In the genomic region with DNA sequence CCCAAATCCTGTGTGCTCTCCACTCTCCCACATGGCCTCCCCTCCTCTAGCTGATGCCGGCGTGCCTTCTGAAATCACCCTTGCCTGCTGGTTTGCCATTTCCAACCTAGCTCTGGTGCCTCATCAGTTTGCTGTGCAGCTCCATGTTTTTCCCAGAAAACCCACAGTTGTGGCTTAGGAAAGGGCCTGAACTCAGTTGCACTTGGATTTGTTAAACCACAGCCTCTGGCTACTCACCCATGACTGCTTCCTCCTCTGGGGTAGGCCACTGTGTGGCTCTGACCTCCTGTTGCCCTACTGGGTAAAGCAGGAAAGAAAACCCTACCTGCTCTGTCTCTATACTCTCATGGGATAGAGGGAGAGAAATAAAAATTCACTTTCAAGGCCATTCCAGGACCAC, we compare ENCODE assay signal across 27 cellular contexts.
DNase-seq lines count a peak whose midpoint lies in the region; ATAC-seq and FAIRE-seq lines count a peak whose summit lies in the region.
"Had no signal": no experiment of that assay in that cellular context is flagged by ENCODE, and none has a peak within 500 bp of the region (broad histone marks: within the 10 kb centered on the region; RNA-seq: fewer than 3 reads in every experiment).

No MANE protein-coding gene starts in this region.

- peak; percentile 88 for FAIRE-seq in RCC 7860 (lab: Jason Lieb, UNC)

- peaks cover 12% of the 10 kb centered on the region for H3K4me1 Mint-ChIP-seq in activated naive CD8-positive, alpha-beta T cell treated with anti-CD3 and anti-CD28 coated beads, Interleukin-2, amount 10 ng/mL, durations not matched to agents 7 days and 5 days
- H3K4me1 Mint-ChIP-seq in activated naive CD8-positive, alpha-beta T cell treated with anti-CD3 and anti-CD28 coated beads, Interleukin-2, amount 50 U/mL, for 24 hours: peaks cover 10% of the 10 kb centered on the region
- peaks cover 4% of the 10 kb centered on the region for H3K4me1 Mint-ChIP-seq in activated CD4-positive, alpha-beta memory T cell treated with anti-CD3 and anti-CD28 coated beads for 36 hours (ENCODE audit: low read depth)

- H3K9me3 Mint-ChIP-seq in activated naive CD8-positive, alpha-beta T cell treated with anti-CD3 and anti-CD28 coated beads, Interleukin-2, amount 10 ng/mL, durations not matched to agents 7 days and 5 days: no peaks in the 10 kb centered on the region
- H3K9me3 Mint-ChIP-seq in activated naive CD8-positive, alpha-beta T cell treated with anti-CD3 and anti-CD28 coated beads, Interleukin-2, amount 50 U/mL, for 24 hours: no peaks in the 10 kb centered on the region
- H3K9me3 Mint-ChIP-seq in activated CD4-positive, alpha-beta memory T cell treated with anti-CD3 and anti-CD28 coated beads for 36 hours: no peaks in the 10 kb centered on the region
- H3K9me3 Mint-ChIP-seq: activated naive CD4-positive, alpha-beta T cell treated with anti-CD3 and anti-CD28 coated beads, Interleukin-2, amount 50 U/mL, for 24 hours; activated T-helper 1 cell treated with anti-CD3 and anti-CD28 coated beads, Interleukin-12 subunit alpha, Interleukin-12 subunit beta, Interleukin-2, Interleukin-4 antibody, amounts not matched to agents 30 ng/mL and 10 ng/mL and 1 ng/mL, durations not matched to agents 14 hours and 24 hours and 36 hours; naive thymus-derived CD8-positive, alpha-beta T cell had no signal

- POLR2A ChIA-PET in activated naive CD8-positive, alpha-beta T cell treated with anti-CD3 and anti-CD28 coated beads, Interleukin-2, amount 10 ng/mL, durations not matched to agents 7 days and 5 days (lab: Charles Lee): interaction anchor here (1.1 kb wide), 1 partner anchor 116 kb away, joined by 3 read pairs; no protein-coding TSS in a partner anchor
- POLR2A ChIA-PET in activated CD4-positive, alpha-beta memory T cell treated with anti-CD3 and anti-CD28 coated beads for 36 hours (lab: Charles Lee): no interaction called here

- peak overlapping the region; percentile 24 for H3K27ac Mint-ChIP-seq in activated naive CD8-positive, alpha-beta T cell treated with anti-CD3 and anti-CD28 coated beads, Interleukin-2, amount 10 ng/mL, durations not matched to agents 7 days and 5 days
- no peak overlapping the region for H3K27ac Mint-ChIP-seq in activated naive CD8-positive, alpha-beta T cell treated with anti-CD3 and anti-CD28 coated beads, Interleukin-2, amount 50 U/mL, for 24 hours
- H3K27ac Mint-ChIP-seq in activated CD4-positive, alpha-beta memory T cell treated with anti-CD3 and anti-CD28 coated beads for 36 hours: no peak overlapping the region
- H3K27ac Mint-ChIP-seq: activated CD4-positive, alpha-beta T cell treated with anti-CD3 and anti-CD28 coated beads for 36 hours; activated naive CD4-positive, alpha-beta T cell treated with anti-CD3 and anti-CD28 coated beads, Interleukin-2, amount 50 U/mL, for 24 hours; activated T-helper 1 cell treated with anti-CD3 and anti-CD28 coated beads, Interleukin-12 subunit alpha, Interleukin-12 subunit beta, Interleukin-2, Interleukin-4 antibody, amounts not matched to agents 30 ng/mL and 10 ng/mL and 1 ng/mL, durations not matched to agents 14 hours and 24 hours and 36 hours had no signal

- H3K36me3 Mint-ChIP-seq in activated naive CD8-positive, alpha-beta T cell treated with anti-CD3 and anti-CD28 coated beads, Interleukin-2, amount 10 ng/mL, durations not matched to agents 7 days and 5 days: peaks cover 4% of the 10 kb centered on the region
- no peaks in the 10 kb centered on the region for H3K36me3 Mint-ChIP-seq in activated naive CD8-positive, alpha-beta T cell treated with anti-CD3 and anti-CD28 coated beads, Interleukin-2, amount 50 U/mL, for 24 hours (ENCODE audit: low read depth)
- no peaks in the 10 kb centered on the region for H3K36me3 Mint-ChIP-seq in activated CD4-positive, alpha-beta memory T cell treated with anti-CD3 and anti-CD28 coated beads for 36 hours
- H3K36me3 Mint-ChIP-seq: activated naive CD4-positive, alpha-beta T cell treated with anti-CD3 and anti-CD28 coated beads, Interleukin-2, amount 50 U/mL, for 24 hours; naive thymus-derived CD8-positive, alpha-beta T cell had no signal

- no peak for ATAC-seq in activated naive CD8-positive, alpha-beta T cell treated with anti-CD3 and anti-CD28 coated beads, Interleukin-2, amount 10 ng/mL, durations not matched to agents 7 days and 5 days (ENCODE audit: low read depth)
- ATAC-seq in activated naive CD8-positive, alpha-beta T cell treated with anti-CD3 and anti-CD28 coated beads, Interleukin-2, amount 50 U/mL, for 24 hours: no peak
- ATAC-seq: activated CD4-positive, alpha-beta T cell treated with anti-CD3 and anti-CD28 coated beads for 36 hours; gastroesophageal sphincter; left ventricle myocardium superior; naive thymus-derived CD8-positive, alpha-beta T cell had no signal

- intact Hi-C loops in activated CD4-positive, alpha-beta memory T cell treated with anti-CD3 and anti-CD28 coated beads for 36 hours (cut with micrococcal nuclease): loop anchor here (5.0 kb wide), 2 partner anchors 63 to 98 kb away; a partner anchor contains a TSS

- no peak for DNase-seq in activated naive CD8-positive, alpha-beta T cell treated with anti-CD3 and anti-CD28 coated beads, Interleukin-2, amount 10 ng/mL, durations not matched to agents 7 days and 5 days
- no peak for DNase-seq in activated naive CD8-positive, alpha-beta T cell treated with anti-CD3 and anti-CD28 coated beads, Interleukin-2, amount 50 U/mL, for 24 hours
- peak; percentile 73 for DNase-seq in RCC 7860 (ENCODE audit: low spot score)
- peak; percentile 69 for DNase-seq in glomerular visceral epithelial cell (ENCODE audit: extremely low spot score)
- DNase-seq in activated CD4-positive, alpha-beta memory T cell treated with anti-CD3 and anti-CD28 coated beads for 36 hours: no peak
- DNase-seq in HPDE6-E6E7 (ENCODE audit: extremely low spot score): no peak
- DNase-seq in NCI-H345 treated with DMSO at 0.1 percent for 48 hours (lab: John Stamatoyannopoulos, UW; ENCODE audit: unreplicated experiment): no peak
- no peak for DNase-seq in SHP77 (lab: John Stamatoyannopoulos, UW)
- DNase-seq: activated CD4-positive, alpha-beta T cell treated with anti-CD3 and anti-CD28 coated beads for 36 hours; Caco-2; cortex of kidney; DMS79 treated with DMSO at 0.1 percent for 48 hours; esophagus squamous epithelium; hypothalamus; left ventricle myocardium superior; midbrain; naive thymus-derived CD8-positive, alpha-beta T cell; NCI-H1436; NCI-H2081 treated with DMSO at 0.1 percent for 48 hours; NCI-H345; NCI-H774; stimulated activated CD4-positive, alpha-beta T cell treated with anti-CD3 and anti-CD28 coated beads, Interleukin-1b, Interleukin-23, amount 100 ng/mL, for 48 hours; T-helper 2 cell; transverse colon had no signal

- H3K4me3 Mint-ChIP-seq in activated naive CD8-positive, alpha-beta T cell treated with anti-CD3 and anti-CD28 coated beads, Interleukin-2, amount 10 ng/mL, durations not matched to agents 7 days and 5 days: no peak overlapping the region
- no peak overlapping the region for H3K4me3 Mint-ChIP-seq in activated naive CD8-positive, alpha-beta T cell treated with anti-CD3 and anti-CD28 coated beads, Interleukin-2, amount 50 U/mL, for 24 hours
- no peak overlapping the region for H3K4me3 Mint-ChIP-seq in activated CD4-positive, alpha-beta memory T cell treated with anti-CD3 and anti-CD28 coated beads for 36 hours
- H3K4me3 Mint-ChIP-seq: activated CD4-positive, alpha-beta T cell treated with anti-CD3 and anti-CD28 coated beads for 36 hours; activated naive CD4-positive, alpha-beta T cell treated with anti-CD3 and anti-CD28 coated beads, Interleukin-2, amount 50 U/mL, for 24 hours; activated T-helper 1 cell treated with anti-CD3 and anti-CD28 coated beads, Interleukin-12 subunit alpha, Interleukin-12 subunit beta, Interleukin-2, Interleukin-4 antibody, amounts not matched to agents 30 ng/mL and 10 ng/mL and 1 ng/mL, durations not matched to agents 14 hours and 24 hours and 36 hours; naive thymus-derived CD8-positive, alpha-beta T cell had no signal

- CTCF ChIA-PET in activated CD4-positive, alpha-beta memory T cell treated with anti-CD3 and anti-CD28 coated beads for 36 hours (lab: Charles Lee): interaction anchor here (1.1 kb wide), 1 partner anchor 37 kb away, joined by 4 read pairs; no protein-coding TSS in a partner anchor

- no peaks in the 10 kb centered on the region for H3K27me3 Mint-ChIP-seq in activated naive CD8-positive, alpha-beta T cell treated with anti-CD3 and anti-CD28 coated beads, Interleukin-2, amount 10 ng/mL, durations not matched to agents 7 days and 5 days
- H3K27me3 Mint-ChIP-seq in activated naive CD8-positive, alpha-beta T cell treated with anti-CD3 and anti-CD28 coated beads, Interleukin-2, amount 50 U/mL, for 24 hours: no peaks in the 10 kb centered on the region
- H3K27me3 Mint-ChIP-seq in activated CD4-positive, alpha-beta memory T cell treated with anti-CD3 and anti-CD28 coated beads for 36 hours: no peaks in the 10 kb centered on the region
- H3K27me3 Mint-ChIP-seq: activated CD4-positive, alpha-beta T cell treated with anti-CD3 and anti-CD28 coated beads for 36 hours; activated naive CD4-positive, alpha-beta T cell treated with anti-CD3 and anti-CD28 coated beads, Interleukin-2, amount 50 U/mL, for 24 hours; naive thymus-derived CD8-positive, alpha-beta T cell had no signal

Comparison
In these comparisons a context has a peak if more than half of its experiments do, and no peak if none do; other contexts are left out.
1. DNase-seq: peak in RCC 7860 (single experiment) and glomerular visceral epithelial cell (single experiment); none in activated naive CD8-positive, alpha-beta T cell treated with anti-CD3 and anti-CD28 coated beads, Interleukin-2, amount 10 ng/mL, durations not matched to agents 7 days and 5 days (single experiment), activated naive CD8-positive, alpha-beta T cell treated with anti-CD3 and anti-CD28 coated beads, Interleukin-2, amount 50 U/mL, for 24 hours (single experiment), activated CD4-positive, alpha-beta memory T cell treated with anti-CD3 and anti-CD28 coated beads for 36 hours (single experiment), HPDE6-E6E7 (single experiment), NCI-H345 treated with DMSO at 0.1 percent for 48 hours (single experiment) and SHP77 (0 of 2).